In the genomic region with DNA sequence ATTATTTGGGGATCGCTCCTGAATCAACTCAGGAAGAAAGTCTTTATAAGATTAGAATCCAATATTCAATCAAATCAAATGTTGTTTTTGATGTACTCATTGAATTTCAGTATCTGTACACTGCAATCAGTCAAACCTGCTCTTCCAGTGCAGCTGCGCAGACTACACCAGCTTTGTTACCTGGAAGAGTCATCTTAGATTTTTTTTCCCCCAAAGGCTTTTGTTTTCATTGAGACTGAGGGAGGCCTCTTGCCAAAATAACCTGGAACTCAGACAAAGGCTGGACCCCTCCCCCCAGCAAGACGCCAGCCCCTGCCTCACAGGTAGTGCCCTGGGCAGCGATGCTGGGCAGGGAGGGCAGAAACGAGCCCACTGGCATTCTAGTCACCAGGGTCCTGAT, we compare ENCODE assay signal across 26 cellular contexts.
"Had no signal": no experiment of that assay in that cellular context is flagged by ENCODE, and none has a peak within 500 bp of the region (broad histone marks: within the 10 kb centered on the region; RNA-seq: fewer than 3 reads in every experiment).

No MANE protein-coding gene starts in this region.

- H3K27me3 ChIP-seq: pancreas had no signal

- H3K36me3 ChIP-seq: heart right ventricle, left lung, pancreas, right atrium auricular region, upper lobe of left lung had no signal

- H3K4me3 Mint-ChIP-seq: activated B cell treated with CpG ODN at 0.5 μM for 24 hours; activated CD4-positive, alpha-beta T cell treated with anti-CD3 and anti-CD28 coated beads for 36 hours; activated T-cell treated with anti-CD3 and anti-CD28 coated beads, Interleukin-2, amount 50 U/mL, for 24 hours; activated T-helper 17 cell treated with anti-CD3 and anti-CD28 coated beads, Interleukin-2, amount 50 U/mL, for 72 hours; brain; natural killer cell; stimulated activated effector memory CD8-positive, alpha-beta T cell treated with anti-CD3 and anti-CD28 coated beads, Interleukin-12 subunit alpha, Interleukin-12 subunit beta, amount 100 ng/mL, for 72 hours; stimulated activated naive CD8-positive, alpha-beta T cell treated with anti-CD3 and anti-CD28 coated beads, Interleukin-15, amount 100 ng/mL, for 72 hours had no signal

- H3K27ac ChIP-seq: heart right ventricle, left lung, pancreas, psoas muscle, right atrium auricular region, upper lobe of left lung had no signal

- H3K9me3 Mint-ChIP-seq: activated naive CD4-positive, alpha-beta T cell treated with anti-CD3 and anti-CD28 coated beads, Interleukin-2, amount 50 U/mL, for 72 hours; activated T-cell treated with anti-CD3 and anti-CD28 coated beads, Interleukin-2, amount 50 U/mL, for 24 hours; activated T-helper 17 cell treated with anti-CD3 and anti-CD28 coated beads, Interleukin-2, amount 50 U/mL, for 72 hours; natural killer cell; stimulated activated effector memory CD8-positive, alpha-beta T cell treated with anti-CD3 and anti-CD28 coated beads, Interleukin-12 subunit alpha, Interleukin-12 subunit beta, amount 100 ng/mL, for 72 hours; stimulated activated naive CD8-positive, alpha-beta T cell treated with anti-CD3 and anti-CD28 coated beads, Interleukin-15, amount 100 ng/mL, for 72 hours had no signal

- H3K4me3 ChIP-seq: heart right ventricle, left lung, lung, pancreas, psoas muscle, right atrium auricular region, upper lobe of left lung had no signal

- H3K4me1 Mint-ChIP-seq: activated B cell treated with CpG ODN at 0.5 μM for 24 hours; activated CD4-positive, alpha-beta T cell treated with anti-CD3 and anti-CD28 coated beads for 36 hours; activated T-helper 17 cell treated with anti-CD3 and anti-CD28 coated beads, Interleukin-2, amount 50 U/mL, for 72 hours; natural killer cell; stimulated activated effector memory CD8-positive, alpha-beta T cell treated with anti-CD3 and anti-CD28 coated beads, Interleukin-12 subunit alpha, Interleukin-12 subunit beta, amount 100 ng/mL, for 72 hours; stimulated activated naive CD8-positive, alpha-beta T cell treated with anti-CD3 and anti-CD28 coated beads, Interleukin-15, amount 100 ng/mL, for 72 hours had no signal

- H3K9me3 ChIP-seq: left lung, pancreas, psoas muscle had no signal

- H3K36me3 Mint-ChIP-seq: activated naive CD4-positive, alpha-beta T cell treated with anti-CD3 and anti-CD28 coated beads, Interleukin-2, amount 50 U/mL, for 72 hours; brain; natural killer cell; stimulated activated effector memory CD8-positive, alpha-beta T cell treated with anti-CD3 and anti-CD28 coated beads, Interleukin-12 subunit alpha, Interleukin-12 subunit beta, amount 100 ng/mL, for 72 hours had no signal

- H3K4me1 ChIP-seq: heart right ventricle, left lung, pancreas, psoas muscle, right atrium auricular region, upper lobe of left lung had no signal

- DNase-seq: activated B cell treated with CpG ODN at 0.5 μM for 24 hours; activated CD4-positive, alpha-beta T cell treated with anti-CD3 and anti-CD28 coated beads for 36 hours; activated CD4-positive, alpha-beta T cell treated with anti-CD3 and anti-CD28 coated beads, Interleukin-2, amount 50 U/mL, for 4 hours; activated CD8-positive, alpha-beta memory T cell treated with anti-CD3 and anti-CD28 coated beads for 24 hours; activated CD8-positive, alpha-beta memory T cell treated with anti-CD3 and anti-CD28 coated beads, Interleukin-2, amount 50 U/mL, for 4 hours; activated T-cell treated with anti-CD3 and anti-CD28 coated beads, Interleukin-2, amount 50 U/mL, for 24 hours; aorta; central memory CD4-positive, alpha-beta T cell; dermis blood vessel endothelial cell; effector CD8-positive, alpha-beta T cell; heart right ventricle; kidney glomerular epithelial cell; natural killer cell; pancreas; psoas muscle; stimulated activated CD4-positive, alpha-beta T cell treated with anti-CD3 and anti-CD28 coated beads, Interleukin-1b, Interleukin-23, amount 100 ng/mL, for 48 hours; stimulated activated naive CD8-positive, alpha-beta T cell treated with anti-CD3 and anti-CD28 coated beads, Interleukin-15, amount 100 ng/mL, for 72 hours; T-helper 9 cell had no signal

- H3K27ac Mint-ChIP-seq: activated B cell treated with CpG ODN at 0.5 μM for 24 hours; activated CD4-positive, alpha-beta T cell treated with anti-CD3 and anti-CD28 coated beads for 36 hours; activated naive CD4-positive, alpha-beta T cell treated with anti-CD3 and anti-CD28 coated beads, Interleukin-2, amount 50 U/mL, for 72 hours; activated T-cell treated with anti-CD3 and anti-CD28 coated beads, Interleukin-2, amount 50 U/mL, for 24 hours; activated T-helper 17 cell treated with anti-CD3 and anti-CD28 coated beads, Interleukin-2, amount 50 U/mL, for 72 hours; natural killer cell; stimulated activated effector memory CD8-positive, alpha-beta T cell treated with anti-CD3 and anti-CD28 coated beads, Interleukin-12 subunit alpha, Interleukin-12 subunit beta, amount 100 ng/mL, for 72 hours had no signal
